9 cellular contexts compared by ENCODE assay signal in the genomic region with DNA sequence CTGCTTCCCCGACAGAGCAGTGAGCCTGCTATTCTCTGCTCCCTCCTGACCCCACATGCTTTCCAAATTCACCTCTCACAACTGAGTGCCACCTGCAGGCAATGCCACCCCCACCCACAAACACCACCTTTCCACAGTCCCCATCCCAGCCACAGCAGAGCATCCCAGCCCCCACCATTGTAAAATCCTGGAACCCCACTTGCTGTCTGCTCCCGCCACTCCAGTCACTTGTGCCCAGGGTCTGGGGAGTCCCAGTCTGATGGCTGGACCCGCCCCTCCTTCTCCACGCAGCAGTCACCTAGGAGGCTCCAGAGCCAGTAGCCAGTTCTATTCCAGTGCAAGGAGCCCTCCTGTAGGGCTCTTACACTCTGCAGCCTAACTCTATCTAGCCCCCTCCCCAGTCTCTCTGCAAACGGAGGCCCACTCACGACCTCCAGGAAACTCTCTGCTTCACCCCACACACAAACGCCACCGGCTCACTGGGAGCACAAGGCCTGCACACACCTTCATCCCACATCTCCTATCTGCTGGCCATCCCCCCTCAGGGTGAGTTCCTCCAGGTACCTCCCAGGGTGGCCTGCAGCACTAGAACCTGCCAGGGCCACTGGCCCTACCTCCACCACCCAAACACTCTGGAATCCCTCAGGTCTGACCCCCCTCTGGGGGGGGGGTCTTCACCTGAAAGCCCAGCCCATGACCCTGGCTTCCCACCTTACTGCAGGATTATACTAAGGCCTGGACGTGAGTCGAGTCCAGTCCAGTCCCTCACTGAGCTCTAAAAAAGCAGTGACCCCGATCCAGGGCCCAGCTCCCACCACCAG. TPM values are rescaled to one million over a fixed set of nuclear protein-coding genes. Genes with fewer than 3 reads are reported as not detected.
DNase-seq lines count a peak whose midpoint lies in the region; ATAC-seq, FAIRE-seq and TF ChIP-seq lines count a peak whose summit lies in the region.
"Had no signal": no experiment of that assay in that cellular context is flagged by ENCODE, and none has a peak within 500 bp of the region (broad histone marks: within the 10 kb centered on the region; RNA-seq: fewer than 3 reads in every experiment).

No MANE protein-coding gene starts in this region.

- H3K4me2 ChIP-seq in HepG2 (ENCODE audit: low read depth, low read length): peak overlapping the region; percentile 80

- no peak for TF ChIP-seq POLR2A in HepG2 (IDR thresholded peaks at IDR 0.05; ENCODE audit: insufficient read depth in 1 of 2, low read depth in 2 of 2, low read length in 2 of 2)

- H3K27me3 Mint-ChIP-seq in activated T-cell treated with anti-CD3 and anti-CD28 coated beads, Interleukin-2, amount 50 U/mL, for 4 hours (ENCODE audit: low read depth): no peaks in the 10 kb centered on the region

- H3K36me3 Mint-ChIP-seq in activated T-cell treated with anti-CD3 and anti-CD28 coated beads, Interleukin-2, amount 50 U/mL, for 4 hours (ENCODE audit: insufficient read depth): peaks cover 8% of the 10 kb centered on the region

- H3K27ac ChIP-seq in HepG2 (ENCODE audit: extremely low read length, insufficient read depth, low read length): peak overlapping the region; percentile 81
- H3K27ac ChIP-seq in tibial artery: peak overlapping the region; percentile 86 to 94

- intact Hi-C loops in HepG2 (cut with micrococcal nuclease; ENCODE audit: unreplicated experiment): no loop called here
- intact Hi-C loops in tibial artery (cut with DNase I; ENCODE audit: low total_unique reads): loop anchor here (10.0 kb wide), 1 partner anchor 128 kb away; the partner anchor contains the start of gene GP1BB

- H3K4me1 Mint-ChIP-seq in activated T-cell treated with anti-CD3 and anti-CD28 coated beads, Interleukin-2, amount 50 U/mL, for 4 hours (ENCODE audit: low read depth): peaks cover 60% of the 10 kb centered on the region

- peaks cover 9% of the 10 kb centered on the region for H4K20me1 ChIP-seq in HepG2 (ENCODE audit: insufficient read depth, low read length)

- peaks cover 45% of the 10 kb centered on the region for H3K79me2 ChIP-seq in HepG2 (ENCODE audit: insufficient read depth, low read length)

- H3K9me3 ChIP-seq in adipocyte (ENCODE audit: control insufficient read depth, low read length): no peaks in the 10 kb centered on the region
- H3K9me3 ChIP-seq in HepG2 (ENCODE audit: low read length): no peaks in the 10 kb centered on the region
- H3K9me3 ChIP-seq in tibial artery: no peaks in the 10 kb centered on the region

- H3K9ac ChIP-seq in adipocyte (ENCODE audit: low read length) (peak overlapping the region; percentile 97), HepG2 (ENCODE audit: insufficient read depth, low read depth, low read length) (peak overlapping the region; percentile 95)

- CTCF ChIA-PET in HepG2 (lab: Yijun Ruan, JAX; ENCODE audit: low intra/inter-chr PET ratio, low total read pairs): no interaction called here

- H3K4me1 ChIP-seq in adipocyte (ENCODE audit: control insufficient read depth, insufficient read depth, low read length) (peaks cover 31% of the 10 kb centered on the region), HepG2 (ENCODE audit: insufficient read depth, low read length) (peaks cover 61% of the 10 kb centered on the region), tibial artery (peaks cover 0 to 64% (median 30%) of the 10 kb centered on the region in 4 donors)

- no peak overlapping the region for H2AFZ ChIP-seq in HepG2 (ENCODE audit: low read length)

- TF ChIP-seq EP300 in HepG2 (IDR thresholded peaks at IDR 0.05; ENCODE audit: low read depth in 2 of 2, low read length in 2 of 2) (no peak), HepG2 (CRISPR knock-in tag; IDR thresholded peaks at IDR 0.05; ENCODE audit: borderline replicate concordance) (no peak)

- H3K4me3 Mint-ChIP-seq in activated T-cell treated with anti-CD3 and anti-CD28 coated beads, Interleukin-2, amount 50 U/mL, for 4 hours: peak overlapping the region; percentile 95

- no peaks in the 10 kb centered on the region for H3K27me3 ChIP-seq in adipocyte (replicated peaks; ENCODE audit: control insufficient read depth, insufficient read depth, low read length)
- no peaks in the 10 kb centered on the region; a peak in 1 of 5 replicates for H3K27me3 ChIP-seq in HepG2 (ENCODE audit: control insufficient read depth in 1 of 2, insufficient read depth in 2 of 2, low read length in 2 of 2)
- no peaks in the 10 kb centered on the region for H3K27me3 ChIP-seq in tibial artery

- no peak for TF ChIP-seq CTCF in HepG2 (CRISPR knock-in tag; IDR thresholded peaks at IDR 0.05)
- TF ChIP-seq CTCF in tibial artery (IDR thresholded peaks at IDR 0.05): no peak

- H3K9me3 Mint-ChIP-seq in activated T-cell treated with anti-CD3 and anti-CD28 coated beads, Interleukin-2, amount 50 U/mL, for 4 hours: no peaks in the 10 kb centered on the region

- no peak for ATAC-seq in activated T-cell treated with anti-CD3 and anti-CD28 coated beads, Interleukin-2, amount 50 U/mL, for 4 hours
- ATAC-seq in HepG2: no peak
- ATAC-seq in HG03196 (IDR thresholded peaks at IDR 0.05; ENCODE audit: unreplicated experiment): no peak
- ATAC-seq in HG03354 (IDR thresholded peaks at IDR 0.05; ENCODE audit: poor library complexity, severe bottlenecking, unreplicated experiment): no peak

- DNase-seq in activated T-cell treated with anti-CD3 and anti-CD28 coated beads, Interleukin-2, amount 50 U/mL, for 4 hours: no peak
- no peak for DNase-seq in activated T-cell treated with anti-CD3 and anti-CD28 coated beads, Interleukin-2, amount 50 U/mL, for 48 hours
- DNase-seq in adipocyte (ENCODE audit: low read depth): no peak
- no peak for DNase-seq in HepG2 (ENCODE audit: low spot score)
- no peak for DNase-seq in tibial artery
- DNase-seq in nucleus accumbens (lab: John Stamatoyannopoulos, UW): no peak
- DNase-seq: NCI-H1694 treated with DMSO at 0.1 percent for 48 hours had no signal

- peak overlapping the region; percentile 96 for H3K4me3 ChIP-seq in adipocyte (ENCODE audit: low read length)
- peak overlapping the region; percentile 70 to 96 (median 94) for H3K4me3 ChIP-seq in HepG2 (replicated peaks in 1 of 3; ENCODE audit: insufficient read depth in 1 of 3, low read depth in 2 of 3, low read length in 3 of 3)
- peak overlapping the region; percentile 68 to 94 for H3K4me3 ChIP-seq in tibial artery

- FAIRE-seq in HepG2 (lab: Jason Lieb, UNC): no peak

- POLR2A ChIA-PET in HepG2 (lab: Yijun Ruan, JAX): interaction anchor here (1.4 to 3.2 kb wide), 4 partner anchors 12 to 123 kb away, joined by 5 to 18 read pairs (median 6); partner anchors contain the start of genes COMT and TXNRD2

- 24% methylated on average over 10 of the region's 11 CpGs for WGBS in HepG2 (ENCODE audit: low lambda C conversion rate)

- no peak for TF ChIP-seq RAD21 in HepG2 (CRISPR knock-in tag; IDR thresholded peaks at IDR 0.05)

- H3K36me3 ChIP-seq in adipocyte (ENCODE audit: control insufficient read depth, insufficient read depth, low read length, severe bottlenecking) (peaks cover 23% of the 10 kb centered on the region), HepG2 (replicated peaks in 1 of 2; ENCODE audit: control insufficient read depth in 1 of 2, insufficient read depth in 2 of 2, low read length in 2 of 2) (peaks cover 6 to 26% of the 10 kb centered on the region in 2 experiments), tibial artery (peaks cover 10 to 30% (median 26%) of the 10 kb centered on the region in 3 donors)

- in situ Hi-C loops in HepG2 (cut with HindIII; ENCODE audit: extremely low pct_ligation_motif_present, low pct_unique_long_range_greater_than_20kb): loop anchor here (5.0 kb wide), 1 partner anchor 49 kb away; no protein-coding TSS in a partner anchor

- TSS peak; percentile 32 for BruUV-seq in HepG2 (replicated peaks; lab: Mats Ljungman, UMichigan)

RNA-seq across cellular contexts. Expression of gene GNB1L, which starts 1.4 kb away (rescaled TPM):
- 10 to 100 TPM; 25.9 to 26.3 (median 26.0) TPM for total RNA-seq in activated T-cell treated with anti-CD3 and anti-CD28 coated beads, Interleukin-2, amount 50 U/mL, for 4 hours
- 7.4 and 7.7 TPM in 2 replicates for total RNA-seq in HepG2 (2016; rRNA removed; fragmentation: Illumina TruSeq; extraction: Trizol)
- 2.1 and 3.2 TPM in 2 replicates for total RNA-seq in HepG2 (2016; cell fraction: cytosol; rRNA removed; fragmentation: Illumina TruSeq; extraction: Trizol; ENCODE audit: low read depth)
- total RNA-seq in HepG2 (2016; cell fraction: insoluble cytoplasmic fraction; rRNA removed; fragmentation: Illumina TruSeq; extraction: Trizol): 7.8 and 8.7 TPM in 2 replicates
- 4.1 and 4.4 TPM in 2 replicates for total RNA-seq in HepG2 (2016; cell fraction: membrane; rRNA removed; fragmentation: Illumina TruSeq; extraction: Trizol)
- total RNA-seq in HepG2 (2016; cell fraction: nucleus; rRNA removed; fragmentation: Illumina TruSeq; extraction: Trizol): 4.8 and 5.3 TPM in 2 replicates
- polyA plus RNA-seq in HepG2 (2011; rRNA removed): 2.1 and 2.5 TPM in 2 replicates
- 1.7 and 3.9 TPM in 2 replicates for polyA plus RNA-seq in HepG2 (2011; cell fraction: cytosol; rRNA removed)
- 4.7 and 6.8 TPM in 2 replicates for polyA plus RNA-seq in HepG2 (2011; cell fraction: nucleus; rRNA removed)
- 2.4 and 4.1 TPM in 2 replicates for polyA plus RNA-seq in HepG2 (2012)
- 1.7 and 2.3 TPM in 2 replicates for polyA plus RNA-seq in HepG2 (2016; cell fraction: cytosol; fragmentation: Illumina TruSeq; extraction: Trizol; ENCODE audit: low read depth)
- 5.9 and 6.5 TPM in 2 replicates for polyA plus RNA-seq in HepG2 (2016; cell fraction: insoluble cytoplasmic fraction; fragmentation: Illumina TruSeq; extraction: Trizol; ENCODE audit: low read depth)
- polyA plus RNA-seq in HepG2 (2016; cell fraction: membrane; fragmentation: Illumina TruSeq; extraction: Trizol; ENCODE audit: low read depth): 2.8 and 3.1 TPM in 2 replicates
- polyA plus RNA-seq in HepG2 (2016; cell fraction: nucleus; fragmentation: Illumina TruSeq; extraction: Trizol; ENCODE audit: insufficient read depth, low read depth): 4.2 and 7.0 TPM in 2 replicates
- polyA minus RNA-seq in HepG2 (2011; rRNA and poly(A)+ RNA removed; ENCODE audit: low replicate concordance): 2.4 and 4.9 TPM in 2 replicates
- 1.7 and 2.4 TPM in 2 replicates for polyA minus RNA-seq in HepG2 (2011; cell fraction: cytosol; rRNA and poly(A)+ RNA removed)
- polyA minus RNA-seq in HepG2 (2011; cell fraction: nucleus; rRNA and poly(A)+ RNA removed): 0.75 and 1.8 TPM in 2 replicates

RNA-seq across cellular contexts. Expression of gene RTL10, which starts 1.4 kb away (rescaled TPM):
- 10 to 100 TPM; 13.7 to 19.5 (median 14.5) TPM for total RNA-seq in activated T-cell treated with anti-CD3 and anti-CD28 coated beads, Interleukin-2, amount 50 U/mL, for 4 hours
- total RNA-seq in HepG2 (2016; rRNA removed; fragmentation: Illumina TruSeq; extraction: Trizol): 14.1 and 17.6 TPM in 2 replicates
- total RNA-seq in HepG2 (2016; cell fraction: cytosol; rRNA removed; fragmentation: Illumina TruSeq; extraction: Trizol; ENCODE audit: low read depth): 2.4 and 2.6 TPM in 2 replicates
- total RNA-seq in HepG2 (2016; cell fraction: insoluble cytoplasmic fraction; rRNA removed; fragmentation: Illumina TruSeq; extraction: Trizol): 10.3 and 13.8 TPM in 2 replicates
- 6.4 and 6.7 TPM in 2 replicates for total RNA-seq in HepG2 (2016; cell fraction: membrane; rRNA removed; fragmentation: Illumina TruSeq; extraction: Trizol)
- total RNA-seq in HepG2 (2016; cell fraction: nucleus; rRNA removed; fragmentation: Illumina TruSeq; extraction: Trizol): 15.1 and 15.3 TPM in 2 replicates
- polyA plus RNA-seq in HepG2 (2011; rRNA removed): 15.8 and 18.2 TPM in 2 replicates
- 8.3 and 9.5 TPM in 2 replicates for polyA plus RNA-seq in HepG2 (2011; cell fraction: cytosol; rRNA removed)
- 47.3 and 53.1 TPM in 2 replicates for polyA plus RNA-seq in HepG2 (2011; cell fraction: nucleus; rRNA removed)
- 11.3 and 11.9 TPM in 2 replicates for polyA plus RNA-seq in HepG2 (2012)
- polyA plus RNA-seq in HepG2 (2016; cell fraction: cytosol; fragmentation: Illumina TruSeq; extraction: Trizol; ENCODE audit: low read depth): 1.3 and 1.5 TPM in 2 replicates
- polyA plus RNA-seq in HepG2 (2016; cell fraction: insoluble cytoplasmic fraction; fragmentation: Illumina TruSeq; extraction: Trizol; ENCODE audit: low read depth): 8.2 and 12.3 TPM in 2 replicates
- polyA plus RNA-seq in HepG2 (2016; cell fraction: membrane; fragmentation: Illumina TruSeq; extraction: Trizol; ENCODE audit: low read depth): 2.5 and 3.1 TPM in 2 replicates
- 23.5 and 25.4 TPM in 2 replicates for polyA plus RNA-seq in HepG2 (2016; cell fraction: nucleus; fragmentation: Illumina TruSeq; extraction: Trizol; ENCODE audit: insufficient read depth, low read depth)
- 46.0 and 112 TPM in 2 replicates for polyA minus RNA-seq in HepG2 (2011; rRNA and poly(A)+ RNA removed; ENCODE audit: low replicate concordance)
- 8.4 and 10.0 TPM in 2 replicates for polyA minus RNA-seq in HepG2 (2011; cell fraction: cytosol; rRNA and poly(A)+ RNA removed)
- polyA minus RNA-seq in HepG2 (2011; cell fraction: nucleus; rRNA and poly(A)+ RNA removed): 21.9 and 23.7 TPM in 2 replicates
